Comparison of ENCODE assay signal across 8 cellular contexts in the genomic region with DNA sequence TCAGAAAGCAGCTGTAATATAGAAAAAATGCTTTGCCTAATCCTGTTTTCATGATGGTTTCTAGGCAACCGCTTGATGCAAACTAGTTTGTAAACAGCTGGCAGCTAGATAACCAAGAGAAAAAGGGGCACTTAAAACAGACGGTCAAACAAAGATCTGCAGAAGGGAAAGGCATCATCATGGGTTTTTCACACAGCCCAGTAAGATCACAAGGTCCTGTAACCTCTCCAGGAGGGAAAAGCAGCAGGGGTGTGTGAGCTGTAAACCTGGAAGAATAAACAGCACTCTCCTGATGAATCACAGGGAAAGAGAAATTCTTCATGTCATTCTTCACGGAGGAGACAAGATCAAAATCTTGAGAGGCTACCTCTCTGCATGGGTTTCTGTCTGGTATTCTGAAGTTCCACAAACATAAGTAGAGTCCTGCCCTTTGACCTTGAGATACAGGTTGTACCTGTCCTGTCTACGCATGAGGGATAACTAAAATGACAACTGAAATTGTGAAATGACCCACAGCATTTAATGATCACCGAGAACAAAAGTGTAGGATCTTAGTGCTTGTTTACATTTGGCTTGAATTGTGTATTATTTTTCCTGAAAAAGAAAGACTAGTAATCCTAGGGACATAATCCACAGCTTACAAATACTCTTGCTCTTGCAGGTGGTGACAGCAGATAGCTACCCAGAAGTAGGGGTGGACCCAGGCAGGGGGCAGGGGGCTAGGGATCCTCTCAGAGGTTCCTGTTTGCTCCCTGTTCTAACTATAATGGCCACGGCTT. TPM values are rescaled to one million over a fixed set of nuclear protein-coding genes. Genes with fewer than 3 reads are reported as not detected.
DNase-seq lines count a peak whose midpoint lies in the region; ATAC-seq, FAIRE-seq and TF ChIP-seq lines count a peak whose summit lies in the region.

No MANE protein-coding gene starts in this region.

- peaks cover 29% of the 10 kb centered on the region for H3K4me1 ChIP-seq in mucosa of descending colon (ENCODE audit: low read depth)

- no peaks in the 10 kb centered on the region for H3K27me3 Mint-ChIP-seq in activated T-cell treated with anti-CD3 and anti-CD28 coated beads, Interleukin-2, amount 50 U/mL, for 72 hours (ENCODE audit: low read depth)

- peak; percentile 28 for DNase-seq in NCI-H146 (lab: John Stamatoyannopoulos, UW)
- peak; percentile 76 for DNase-seq in bronchial epithelial cell (ENCODE audit: low read depth)
- peak in 1 of 3 donors; percentile 55 for DNase-seq in mucosa of descending colon
- DNase-seq in activated CD4-positive, alpha-beta T cell treated with anti-CD3 and anti-CD28 coated beads for 1 hour, result no peak
- no peak for DNase-seq in left ventricle myocardium superior
- DNase-seq in activated T-cell treated with anti-CD3 and anti-CD28 coated beads, Interleukin-2, amount 50 U/mL, for 72 hours, result no peak

- no peak overlapping the region for H3K27ac Mint-ChIP-seq in activated T-cell treated with anti-CD3 and anti-CD28 coated beads, Interleukin-2, amount 50 U/mL, for 72 hours

- no peaks in the 10 kb centered on the region for H3K9me3 ChIP-seq in mucosa of descending colon

- no peak overlapping the region for H3K4me3 Mint-ChIP-seq in activated T-cell treated with anti-CD3 and anti-CD28 coated beads, Interleukin-2, amount 50 U/mL, for 72 hours

- H3K4me1 Mint-ChIP-seq in activated T-cell treated with anti-CD3 and anti-CD28 coated beads, Interleukin-2, amount 50 U/mL, for 72 hours (ENCODE audit: low read depth), result peaks cover 19% of the 10 kb centered on the region

- TF ChIP-seq CTCF in bronchial epithelial cell (IDR thresholded peaks at IDR 0.05; ENCODE audit: insufficient read depth, low read length, severe bottlenecking) (no peak), mucosa of descending colon (IDR thresholded peaks at IDR 0.05) (no peak)

- H3K9me3 Mint-ChIP-seq in activated T-cell treated with anti-CD3 and anti-CD28 coated beads, Interleukin-2, amount 50 U/mL, for 72 hours, result no peaks in the 10 kb centered on the region

- no peaks in the 10 kb centered on the region for H3K27me3 ChIP-seq in bronchial epithelial cell (ENCODE audit: control insufficient read depth, insufficient read depth, low read length)

- peaks cover 0 to 2% of the 10 kb centered on the region in 2 donors for H3K36me3 Mint-ChIP-seq in activated T-cell treated with anti-CD3 and anti-CD28 coated beads, Interleukin-2, amount 50 U/mL, for 72 hours (ENCODE audit: insufficient read depth in 2 of 2)

- H3K4me3 ChIP-seq in bronchial epithelial cell (ENCODE audit: low read depth, low read length), result no peak overlapping the region
- H3K4me3 ChIP-seq in mucosa of descending colon, result no peak overlapping the region

- intact Hi-C loops in mucosa of descending colon (cut with DNase I, micrococcal nuclease), result loop anchor here in 1 of 2 donors (10.0 kb wide), 1 partner anchor 51 kb away; a partner anchor contains a TSS
- intact Hi-C loops in left ventricle myocardium superior (cut with micrococcal nuclease), result no loop called here

- FAIRE-seq in bronchial epithelial cell (lab: Jason Lieb, UNC), result no peak

- H3K36me3 ChIP-seq in bronchial epithelial cell (ENCODE audit: control insufficient read depth, insufficient read depth, low read length), result peaks cover 2% of the 10 kb centered on the region
- H3K36me3 ChIP-seq in mucosa of descending colon (ENCODE audit: low read depth), result no peaks in the 10 kb centered on the region

- peak; percentile 49 for ATAC-seq in GM18502 (IDR thresholded peaks at IDR 0.05; ENCODE audit: poor library complexity, unreplicated experiment)
- peak; percentile 85 for ATAC-seq in mucosa of descending colon
- no peak for ATAC-seq in left ventricle myocardium superior
- ATAC-seq in activated T-cell treated with anti-CD3 and anti-CD28 coated beads, Interleukin-2, amount 50 U/mL, for 72 hours (replicated peaks in 1 of 2), result no peak
- no peak for ATAC-seq in HG03108 (IDR thresholded peaks at IDR 0.05; ENCODE audit: unreplicated experiment)

RNA-seq across cellular contexts. Expression of a gene that starts 48.0 kb away (rescaled TPM):
- total RNA-seq in bronchial epithelial cell (8.4 and 22.1 TPM in 2 replicates), mucosa of descending colon (10 to 100 TPM; 15.8 to 54.3 (median 40.6) TPM), left ventricle myocardium superior (22.3 TPM)
- 10 to 100 TPM; 49.4 to 55.1 TPM for total RNA-seq in activated T-cell treated with anti-CD3 and anti-CD28 coated beads, Interleukin-2, amount 50 U/mL, for 72 hours

Comparison
In these comparisons a context has a peak if more than half of its experiments do, and no peak if none do; other contexts are left out.
1. ATAC-seq: peak in GM18502 (single experiment) and mucosa of descending colon (single experiment); none in left ventricle myocardium superior (single experiment), activated T-cell treated with anti-CD3 and anti-CD28 coated beads, Interleukin-2, amount 50 U/mL, for 72 hours (0 of 2) and HG03108 (single experiment).
2. DNase-seq: peak in NCI-H146 (single experiment) and bronchial epithelial cell (single experiment); none in activated CD4-positive, alpha-beta T cell treated with anti-CD3 and anti-CD28 coated beads for 1 hour (single experiment), left ventricle myocardium superior (single experiment) and activated T-cell treated with anti-CD3 and anti-CD28 coated beads, Interleukin-2, amount 50 U/mL, for 72 hours (0 of 2).